Comparison of ENCODE assay signal across 22 cellular contexts in the genomic region with DNA sequence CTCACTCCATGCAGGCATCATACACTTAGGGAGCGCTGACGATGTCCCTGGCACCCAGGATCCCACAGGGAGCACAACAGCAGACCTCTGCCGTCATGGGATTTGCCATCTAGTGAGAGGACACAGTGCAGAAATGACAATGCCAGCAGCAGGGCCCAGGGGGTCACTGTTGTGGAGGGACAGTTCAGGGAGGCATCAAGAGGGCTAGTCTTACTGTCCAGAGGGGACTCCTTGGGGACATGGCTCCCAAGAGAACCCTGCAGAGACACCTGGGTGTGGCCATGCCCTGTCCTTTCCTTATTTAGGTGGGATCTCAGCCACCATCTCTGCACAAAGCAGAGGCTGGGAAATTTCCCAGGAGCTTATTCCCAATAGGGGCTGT.
"Had no signal": no experiment of that assay in that cellular context is flagged by ENCODE, and none has a peak within 500 bp of the region (broad histone marks: within the 10 kb centered on the region; RNA-seq: fewer than 3 reads in every experiment).

No MANE protein-coding gene starts in this region.

- ATAC-seq: activated CD8-positive, alpha-beta memory T cell treated with anti-CD3 and anti-CD28 coated beads, Interleukin-2, amount 10 ng/mL, durations not matched to agents 7 days and 5 days; activated CD8-positive, alpha-beta T cell treated with anti-CD3 and anti-CD28 coated beads for 36 hours; gastrocnemius medialis; natural killer cell; sciatic nerve; stimulated activated memory B cell treated with anti-CD40 and anti-IgM and Interleukin-4, amounts not matched to agents 10 μg/mL and 1 μg/mL and 100 μg/mL, for 72 hours had no signal

- H3K9me3 ChIP-seq: colonic mucosa, esophagus squamous epithelium, gastrocnemius medialis, pancreas, stomach, suprapubic skin, uterus had no signal

- H3K27ac ChIP-seq: colonic mucosa, gastrocnemius medialis, pancreas, suprapubic skin, tibial nerve, uterus had no signal

- H3K36me3 Mint-ChIP-seq: activated CD8-positive, alpha-beta memory T cell treated with anti-CD3 and anti-CD28 coated beads, Interleukin-2, amount 10 ng/mL, durations not matched to agents 7 days and 5 days; activated naive CD4-positive, alpha-beta T cell treated with anti-CD3 and anti-CD28 coated beads, Interleukin-2, amount 10 ng/mL, durations not matched to agents 7 days and 5 days; natural killer cell; stimulated activated memory B cell treated with anti-CD40 and anti-IgM and Interleukin-4, amounts not matched to agents 10 μg/mL and 1 μg/mL and 100 μg/mL, for 72 hours had no signal

- H3K36me3 ChIP-seq: colonic mucosa, gastrocnemius medialis, pancreas, uterus had no signal

- H3K4me3 Mint-ChIP-seq: activated CD4-positive, alpha-beta T cell treated with anti-CD3 and anti-CD28 coated beads, Interleukin-2, amount 10 ng/mL, durations not matched to agents 24 days and 14 days; activated CD8-positive, alpha-beta memory T cell treated with anti-CD3 and anti-CD28 coated beads, Interleukin-2, amount 10 ng/mL, durations not matched to agents 7 days and 5 days; activated CD8-positive, alpha-beta T cell treated with anti-CD3 and anti-CD28 coated beads for 36 hours; activated naive CD4-positive, alpha-beta T cell treated with anti-CD3 and anti-CD28 coated beads, Interleukin-2, amount 10 ng/mL, durations not matched to agents 7 days and 5 days; mesothelial cell of epicardium; natural killer cell; stimulated activated memory B cell treated with anti-CD40 and anti-IgM and Interleukin-4, amounts not matched to agents 10 μg/mL and 1 μg/mL and 100 μg/mL, for 72 hours had no signal

- H3K4me1 ChIP-seq: colonic mucosa, gastrocnemius medialis, pancreas, suprapubic skin, uterus had no signal

- H3K9me3 Mint-ChIP-seq: activated CD4-positive, alpha-beta T cell treated with anti-CD3 and anti-CD28 coated beads, Interleukin-2, amount 10 ng/mL, durations not matched to agents 24 days and 14 days; activated CD8-positive, alpha-beta T cell treated with anti-CD3 and anti-CD28 coated beads for 36 hours; mesothelial cell of epicardium; natural killer cell had no signal

- H3K4me1 Mint-ChIP-seq: stimulated activated memory B cell treated with anti-CD40 and anti-IgM and Interleukin-4, amounts not matched to agents 10 μg/mL and 1 μg/mL and 100 μg/mL, for 72 hours had no signal

- DNase-seq: activated CD4-positive, alpha-beta T cell treated with anti-CD3 and anti-CD28 coated beads, Interleukin-2, amount 10 ng/mL, durations not matched to agents 24 days and 14 days; activated CD8-positive, alpha-beta memory T cell treated with anti-CD3 and anti-CD28 coated beads, Interleukin-2, amount 10 ng/mL, durations not matched to agents 7 days and 5 days; activated CD8-positive, alpha-beta T cell treated with anti-CD3 and anti-CD28 coated beads for 36 hours; activated effector memory CD4-positive, alpha-beta T cell treated with anti-CD3 and anti-CD28 coated beads, Interleukin-2, amount 50 U/mL, for 16 hours; activated naive CD4-positive, alpha-beta T cell treated with anti-CD3 and anti-CD28 coated beads, Interleukin-2, amount 10 ng/mL, durations not matched to agents 7 days and 5 days; activated T-cell treated with anti-CD3 and anti-CD28 coated beads for 4 hours; amygdala; colonic mucosa; esophagus squamous epithelium; gastrocnemius medialis; head of caudate nucleus; islet precursor cell; natural killer cell; pancreas; stimulated activated CD4-positive, alpha-beta T cell treated with anti-CD3 and anti-CD28 coated beads, Interleukin-15, amount 100 ng/mL, for 24 hours; stomach; uterus had no signal

- H3K4me3 ChIP-seq: colonic mucosa, esophagus squamous epithelium, gastrocnemius medialis, pancreas, stomach, suprapubic skin, tibial nerve, uterus had no signal

- H3K27me3 ChIP-seq: colonic mucosa, esophagus squamous epithelium, gastrocnemius medialis, pancreas, stomach, suprapubic skin, tibial nerve, uterus had no signal

- H3K27ac Mint-ChIP-seq: activated CD4-positive, alpha-beta T cell treated with anti-CD3 and anti-CD28 coated beads, Interleukin-2, amount 10 ng/mL, durations not matched to agents 24 days and 14 days; activated CD8-positive, alpha-beta memory T cell treated with anti-CD3 and anti-CD28 coated beads, Interleukin-2, amount 10 ng/mL, durations not matched to agents 7 days and 5 days; activated CD8-positive, alpha-beta T cell treated with anti-CD3 and anti-CD28 coated beads for 36 hours; activated naive CD4-positive, alpha-beta T cell treated with anti-CD3 and anti-CD28 coated beads, Interleukin-2, amount 10 ng/mL, durations not matched to agents 7 days and 5 days; mesothelial cell of epicardium; natural killer cell; stimulated activated memory B cell treated with anti-CD40 and anti-IgM and Interleukin-4, amounts not matched to agents 10 μg/mL and 1 μg/mL and 100 μg/mL, for 72 hours had no signal
